Comparison of ENCODE assay signal across 35 cellular contexts in genomic region chr5:107269256-107269655, GRCh38.
"Had no signal": no experiment of that assay in that cellular context is flagged by ENCODE, and none has a peak within 500 bp of the region (broad histone marks: within the 10 kb centered on the region; RNA-seq: fewer than 3 reads in every experiment).

No MANE protein-coding gene starts in this region.

- H3K36me3 ChIP-seq: brain microvascular endothelial cell, cardiac muscle cell, MG63, Peyer's patch, SJSA1 had no signal

- H3K4me1 Mint-ChIP-seq: activated B cell treated with CpG ODN at 0.5 μM for 24 hours; activated naive CD4-positive, alpha-beta T cell treated with anti-CD3 and anti-CD28 coated beads, Interleukin-2, amount 10 ng/mL, durations not matched to agents 7 days and 5 days; activated naive CD8-positive, alpha-beta T cell treated with anti-CD3 and anti-CD28 coated beads for 36 hours; central memory CD8-positive, alpha-beta T cell had no signal

- ATAC-seq: activated T-cell treated with anti-CD3 and anti-CD28 coated beads, Interleukin-2, amount 50 U/mL, for 4 hours; PC-3 had no signal

- H3K9me3 Mint-ChIP-seq: activated B cell treated with CpG ODN at 0.5 μM for 24 hours; activated CD4-positive, alpha-beta memory T cell treated with anti-CD3 and anti-CD28 coated beads for 36 hours; activated naive CD4-positive, alpha-beta T cell treated with anti-CD3 and anti-CD28 coated beads, Interleukin-2, amount 10 ng/mL, durations not matched to agents 7 days and 5 days; activated naive CD8-positive, alpha-beta T cell treated with anti-CD3 and anti-CD28 coated beads for 36 hours; activated T-cell treated with anti-CD3 and anti-CD28 coated beads, Interleukin-2, amount 50 U/mL, for 4 hours; activated T-helper 1 cell treated with anti-CD3 and anti-CD28 coated beads, Interleukin-12 subunit alpha, Interleukin-12 subunit beta, Interleukin-2, Interleukin-4 antibody, amounts not matched to agents 30 ng/mL and 10 ng/mL and 1 ng/mL, durations not matched to agents 14 hours and 24 hours and 36 hours; central memory CD8-positive, alpha-beta T cell; T-helper 1 cell treated with Interleukin-12 subunit alpha and Interleukin-12 subunit beta and Interleukin-4 antibody, amounts not matched to agents 30 μg/mL and 1 μg/mL, for 36 hours; T-helper 2 cell treated with Interferon-gamma antibody and Interleukin-4, amounts not matched to agents 5 μg/mL and 100 μg/mL, for 36 hours had no signal

- H3K27ac Mint-ChIP-seq: activated B cell treated with CpG ODN at 0.5 μM for 24 hours; activated CD4-positive, alpha-beta memory T cell treated with anti-CD3 and anti-CD28 coated beads for 36 hours; activated naive CD4-positive, alpha-beta T cell treated with anti-CD3 and anti-CD28 coated beads, Interleukin-2, amount 10 ng/mL, durations not matched to agents 7 days and 5 days; activated naive CD8-positive, alpha-beta T cell treated with anti-CD3 and anti-CD28 coated beads for 36 hours; activated T-helper 1 cell treated with anti-CD3 and anti-CD28 coated beads, Interleukin-12 subunit alpha, Interleukin-12 subunit beta, Interleukin-2, Interleukin-4 antibody, amounts not matched to agents 30 ng/mL and 10 ng/mL and 1 ng/mL, durations not matched to agents 14 hours and 24 hours and 36 hours; T-helper 1 cell treated with Interleukin-12 subunit alpha and Interleukin-12 subunit beta and Interleukin-4 antibody, amounts not matched to agents 30 μg/mL and 1 μg/mL, for 36 hours; T-helper 2 cell treated with Interferon-gamma antibody and Interleukin-4, amounts not matched to agents 5 μg/mL and 100 μg/mL, for 36 hours had no signal

- H3K9me3 ChIP-seq: MG63, Peyer's patch, SJSA1, SK-N-SH had no signal

- H3K27me3 Mint-ChIP-seq: activated CD4-positive, alpha-beta memory T cell treated with anti-CD3 and anti-CD28 coated beads for 36 hours; activated naive CD4-positive, alpha-beta T cell treated with anti-CD3 and anti-CD28 coated beads, Interleukin-2, amount 10 ng/mL, durations not matched to agents 7 days and 5 days; activated naive CD8-positive, alpha-beta T cell treated with anti-CD3 and anti-CD28 coated beads for 36 hours; central memory CD8-positive, alpha-beta T cell had no signal

- H3K4me3 Mint-ChIP-seq: activated B cell treated with CpG ODN at 0.5 μM for 24 hours; activated CD4-positive, alpha-beta memory T cell treated with anti-CD3 and anti-CD28 coated beads for 36 hours; activated naive CD4-positive, alpha-beta T cell treated with anti-CD3 and anti-CD28 coated beads, Interleukin-2, amount 10 ng/mL, durations not matched to agents 7 days and 5 days; activated naive CD8-positive, alpha-beta T cell treated with anti-CD3 and anti-CD28 coated beads for 36 hours; activated T-cell treated with anti-CD3 and anti-CD28 coated beads, Interleukin-2, amount 50 U/mL, for 4 hours; activated T-helper 1 cell treated with anti-CD3 and anti-CD28 coated beads, Interleukin-12 subunit alpha, Interleukin-12 subunit beta, Interleukin-2, Interleukin-4 antibody, amounts not matched to agents 30 ng/mL and 10 ng/mL and 1 ng/mL, durations not matched to agents 14 hours and 24 hours and 36 hours; central memory CD8-positive, alpha-beta T cell; T-helper 1 cell treated with Interleukin-12 subunit alpha and Interleukin-12 subunit beta and Interleukin-4 antibody, amounts not matched to agents 30 μg/mL and 1 μg/mL, for 36 hours; T-helper 2 cell treated with Interferon-gamma antibody and Interleukin-4, amounts not matched to agents 5 μg/mL and 100 μg/mL, for 36 hours had no signal

- H3K9ac ChIP-seq: SK-N-SH had no signal

- H3K4me3 ChIP-seq: cardiac muscle cell, MG63, Peyer's patch, SJSA1 had no signal

- H3K27ac ChIP-seq: brain microvascular endothelial cell, cardiac muscle cell, Peyer's patch, SJSA1 had no signal

- H3K4me1 ChIP-seq: Peyer's patch, SJSA1 had no signal

- H3K36me3 Mint-ChIP-seq: activated CD4-positive, alpha-beta memory T cell treated with anti-CD3 and anti-CD28 coated beads for 36 hours; activated naive CD4-positive, alpha-beta T cell treated with anti-CD3 and anti-CD28 coated beads, Interleukin-2, amount 10 ng/mL, durations not matched to agents 7 days and 5 days; activated naive CD8-positive, alpha-beta T cell treated with anti-CD3 and anti-CD28 coated beads for 36 hours had no signal

- H3K4me2 ChIP-seq: SK-N-SH had no signal

- DNase-seq: activated B cell treated with CpG ODN at 0.5 μM for 24 hours; activated CD4-positive, alpha-beta memory T cell treated with anti-CD3 and anti-CD28 coated beads for 36 hours; activated CD4-positive, alpha-beta T cell treated with anti-CD3 and anti-CD28 coated beads for 4 hours; activated CD4-positive, alpha-beta T cell treated with anti-CD3 and anti-CD28 coated beads, Interleukin-2, amount 50 U/mL, for 1 hour; activated CD4-positive, CD25-positive, alpha-beta regulatory T cell treated with anti-CD3 and anti-CD28 coated beads, Interleukin-2, amount 50 U/mL, for 72 hours; activated CD8-positive, alpha-beta memory T cell treated with anti-CD3 and anti-CD28 coated beads, Interleukin-2, amount 50 U/mL, for 4 hours; activated gamma-delta T cell treated with Interleukin-2 at 50 U/mL for 16 hours; activated naive CD4-positive, alpha-beta T cell treated with anti-CD3 and anti-CD28 coated beads, Interleukin-2, amount 10 ng/mL, durations not matched to agents 7 days and 5 days; activated naive CD8-positive, alpha-beta T cell treated with anti-CD3 and anti-CD28 coated beads for 36 hours; activated T-cell treated with anti-CD3 and anti-CD28 coated beads for 4 hours; activated T-cell treated with anti-CD3 and anti-CD28 coated beads, Interleukin-2, amount 50 U/mL, for 4 hours; amniotic stem cell; aorta; brain microvascular endothelial cell; Kasumi-1; MG63; NCI-H1048; NCI-H1105 treated with DMSO at 0.1 percent for 48 hours; NCI-H1436; NCI-H1694; NCI-H1930; NCI-H2081 treated with DMSO at 0.1 percent for 48 hours; NCI-H226; NCI-H446 treated with DMSO at 0.1 percent for 48 hours; PC-3; Peyer's patch; RPMI8226; SHP77 treated with DMSO at 0.1 percent for 48 hours; SK-N-SH had no signal

- H3K9me2 ChIP-seq: SK-N-SH had no signal

- H3K27me3 ChIP-seq: brain microvascular endothelial cell, cardiac muscle cell, MG63, Peyer's patch had no signal
